Comparison of ENCODE assay signal across 18 cellular contexts in genomic region chr6:165760126-165760802, GRCh38.
"Had no signal": no experiment of that assay in that cellular context is flagged by ENCODE, and none has a peak within 500 bp of the region (broad histone marks: within the 10 kb centered on the region; RNA-seq: fewer than 3 reads in every experiment).

No MANE protein-coding gene starts in this region.

- H3K36me3 Mint-ChIP-seq: IgD-negative memory B cell had no signal

- H3K36me3 ChIP-seq: SJSA1 had no signal

- H3K4me2 ChIP-seq: KMS-11 had no signal

- ATAC-seq: K562 had no signal

- H3K9me3 ChIP-seq: SJSA1 had no signal

- H3K4me3 ChIP-seq: K562, SJSA1, SK-N-MC had no signal

- H3K4me1 ChIP-seq: SJSA1 had no signal

- H3K4me1 Mint-ChIP-seq: IgD-negative memory B cell had no signal

- H3K27me3 Mint-ChIP-seq: IgD-negative memory B cell had no signal

- H3K9ac ChIP-seq: KMS-11 had no signal

- DNase-seq: Kasumi-1, MV-4-11, NCI-H1048, NCI-H1436, NCI-H187 treated with DMSO at 0.1 percent for 48 hours, NCI-H2171 treated with DMSO at 0.1 percent for 48 hours, NCI-H345, NCI-H446 treated with DMSO at 0.1 percent for 48 hours, NCI-H526, NCI-H82, Right ventricle myocardium superior, RPMI8226, SIG-M5 had no signal

- H3K27ac Mint-ChIP-seq: IgD-negative memory B cell had no signal

- H3K4me3 Mint-ChIP-seq: IgD-negative memory B cell had no signal

- H3K27ac ChIP-seq: KMS-11, SJSA1, SK-N-MC had no signal
